Comparison of ENCODE assay signal across 1 cellular context in genomic region chr1:115977481-115978258, GRCh38.
TF ChIP-seq lines count a peak whose summit lies in the region.

No MANE protein-coding gene starts in this region.

TF ChIP-seq in HepG2, 621 proteins besides CTCF, POLR2A, EP300 and RAD21 (continued from another document and continues in another):
- TF ChIP-seq, protein P1, sequence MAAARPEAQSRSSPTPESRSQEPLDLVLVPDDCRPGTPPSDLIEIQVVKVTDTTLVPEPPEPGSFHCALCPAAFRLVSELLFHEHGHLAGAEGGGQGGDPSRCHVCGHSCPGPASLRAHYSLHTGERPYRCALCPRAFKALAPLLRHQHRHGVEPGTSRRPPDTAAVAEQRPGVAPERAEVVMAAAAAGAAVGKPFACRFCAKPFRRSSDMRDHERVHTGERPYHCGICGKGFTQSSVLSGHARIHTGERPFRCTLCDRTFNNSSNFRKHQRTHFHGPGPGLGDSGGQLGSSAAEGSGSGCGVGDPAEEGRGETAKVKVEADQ (CRISPR knock-in tag; IDR thresholded peaks at IDR 0.05; ENCODE audit: borderline replicate concordance), result no peak
- no peak for TF ChIP-seq ZNF274 (CRISPR knock-in tag; IDR thresholded peaks at IDR 0.05)
- TF ChIP-seq ZNF33B (CRISPR knock-in tag; IDR thresholded peaks at IDR 0.05), result no peak
- TF ChIP-seq ZNF580 (CRISPR knock-in tag; IDR thresholded peaks at IDR 0.05; ENCODE audit: borderline replicate concordance, low read depth), result no peak
- TF ChIP-seq KLF15 (CRISPR knock-in tag; IDR thresholded peaks at IDR 0.05; ENCODE audit: borderline replicate concordance), result no peak
- no peak for TF ChIP-seq GABPA (IDR thresholded peaks at IDR 0.05; ENCODE audit: low read depth, low read length)
- 0 out of 2 replicates have a peak, but pooled peaks have one; percentile 9 for TF ChIP-seq GABPA (CRISPR knock-in tag; IDR thresholded peaks at IDR 0.05; ENCODE audit: low read depth)
- no peak for TF ChIP-seq ETS1 (CRISPR knock-in tag; IDR thresholded peaks at IDR 0.05)
- TF ChIP-seq, protein P2, sequence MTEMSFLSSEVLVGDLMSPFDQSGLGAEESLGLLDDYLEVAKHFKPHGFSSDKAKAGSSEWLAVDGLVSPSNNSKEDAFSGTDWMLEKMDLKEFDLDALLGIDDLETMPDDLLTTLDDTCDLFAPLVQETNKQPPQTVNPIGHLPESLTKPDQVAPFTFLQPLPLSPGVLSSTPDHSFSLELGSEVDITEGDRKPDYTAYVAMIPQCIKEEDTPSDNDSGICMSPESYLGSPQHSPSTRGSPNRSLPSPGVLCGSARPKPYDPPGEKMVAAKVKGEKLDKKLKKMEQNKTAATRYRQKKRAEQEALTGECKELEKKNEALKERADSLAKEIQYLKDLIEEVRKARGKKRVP (CRISPR knock-in tag; IDR thresholded peaks at IDR 0.05), result peak in 1 of 2 experiments; percentile 93; a peak in 2 of 4 replicates
- no peak for TF ChIP-seq BATF2 (CRISPR knock-in tag; IDR thresholded peaks at IDR 0.05)
- TF ChIP-seq ZNF672 (CRISPR knock-in tag; IDR thresholded peaks at IDR 0.05), result no peak
- TF ChIP-seq RARA (CRISPR knock-in tag; IDR thresholded peaks at IDR 0.05), result peak; percentile 37; the same call in 1 of the 2 replicates
- TF ChIP-seq CREB3 (CRISPR knock-in tag; IDR thresholded peaks at IDR 0.05), result no peak
- TF ChIP-seq ZSCAN20 (CRISPR knock-in tag; IDR thresholded peaks at IDR 0.05; ENCODE audit: borderline replicate concordance), result no peak
- TF ChIP-seq HCFC1 (IDR thresholded peaks at IDR 0.05; ENCODE audit: low read depth, low read length), result no peak
- TF ChIP-seq ZNF839 (CRISPR knock-in tag; IDR thresholded peaks at IDR 0.05; ENCODE audit: borderline replicate concordance), result no peak
- no peak for TF ChIP-seq SRSF9 (IDR thresholded peaks at IDR 0.05; ENCODE audit: borderline replicate concordance, insufficient read depth, low read depth, low read length, poor library complexity, severe bottlenecking)
- TF ChIP-seq ZNF724P (CRISPR knock-in tag; IDR thresholded peaks at IDR 0.05; ENCODE audit: borderline replicate concordance), result no peak
- TF ChIP-seq, protein P3, sequence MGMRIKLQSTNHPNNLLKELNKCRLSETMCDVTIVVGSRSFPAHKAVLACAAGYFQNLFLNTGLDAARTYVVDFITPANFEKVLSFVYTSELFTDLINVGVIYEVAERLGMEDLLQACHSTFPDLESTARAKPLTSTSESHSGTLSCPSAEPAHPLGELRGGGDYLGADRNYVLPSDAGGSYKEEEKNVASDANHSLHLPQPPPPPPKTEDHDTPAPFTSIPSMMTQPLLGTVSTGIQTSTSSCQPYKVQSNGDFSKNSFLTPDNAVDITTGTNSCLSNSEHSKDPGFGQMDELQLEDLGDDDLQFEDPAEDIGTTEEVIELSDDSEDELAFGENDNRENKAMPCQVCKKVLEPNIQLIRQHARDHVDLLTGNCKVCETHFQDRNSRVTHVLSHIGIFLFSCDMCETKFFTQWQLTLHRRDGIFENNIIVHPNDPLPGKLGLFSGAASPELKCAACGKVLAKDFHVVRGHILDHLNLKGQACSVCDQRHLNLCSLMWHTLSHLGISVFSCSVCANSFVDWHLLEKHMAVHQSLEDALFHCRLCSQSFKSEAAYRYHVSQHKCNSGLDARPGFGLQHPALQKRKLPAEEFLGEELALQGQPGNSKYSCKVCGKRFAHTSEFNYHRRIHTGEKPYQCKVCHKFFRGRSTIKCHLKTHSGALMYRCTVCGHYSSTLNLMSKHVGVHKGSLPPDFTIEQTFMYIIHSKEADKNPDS (CRISPR knock-in tag; IDR thresholded peaks at IDR 0.05), result no peak
- TF ChIP-seq, protein P4, sequence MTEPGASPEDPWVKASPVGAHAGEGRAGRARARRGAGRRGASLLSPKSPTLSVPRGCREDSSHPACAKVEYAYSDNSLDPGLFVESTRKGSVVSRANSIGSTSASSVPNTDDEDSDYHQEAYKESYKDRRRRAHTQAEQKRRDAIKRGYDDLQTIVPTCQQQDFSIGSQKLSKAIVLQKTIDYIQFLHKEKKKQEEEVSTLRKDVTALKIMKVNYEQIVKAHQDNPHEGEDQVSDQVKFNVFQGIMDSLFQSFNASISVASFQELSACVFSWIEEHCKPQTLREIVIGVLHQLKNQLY (CRISPR knock-in tag; IDR thresholded peaks at IDR 0.05), result no peak
- TF ChIP-seq NBN (conservative IDR thresholded peaks at IDR 0.05), result no peak
- no peak for TF ChIP-seq THYN1 (CRISPR knock-in tag; IDR thresholded peaks at IDR 0.05; ENCODE audit: borderline replicate concordance, low read depth)
- TF ChIP-seq SAP130 (CRISPR knock-in tag; IDR thresholded peaks at IDR 0.05; ENCODE audit: low read depth), result peak; percentile 39; the same call in 1 of the 2 replicates
- TF ChIP-seq RBM39 (IDR thresholded peaks at IDR 0.05; ENCODE audit: low read depth, low read length, poor library complexity, severe bottlenecking), result no peak
- TF ChIP-seq ZNF101 (CRISPR knock-in tag; IDR thresholded peaks at IDR 0.05; ENCODE audit: borderline replicate concordance, low read depth), result no peak
- TF ChIP-seq NFKBIZ (CRISPR knock-in tag; IDR thresholded peaks at IDR 0.05), result no peak
- TF ChIP-seq SOX6 (IDR thresholded peaks at IDR 0.05), result no peak
- TF ChIP-seq SOX6 (CRISPR knock-in tag; IDR thresholded peaks at IDR 0.05), result peak; percentile 47; the same call in 1 of the 2 replicates
- peak; percentile 12; the same call in 1 of the 2 replicates for TF ChIP-seq KAT8 (CRISPR knock-in tag; IDR thresholded peaks at IDR 0.05)
- no peak for TF ChIP-seq ZFP1 (CRISPR knock-in tag; IDR thresholded peaks at IDR 0.05)
- no peak for TF ChIP-seq HNRNPH1 (optimal IDR thresholded peaks at IDR 0.05; ENCODE audit: low read depth, low read length)
- TF ChIP-seq PITX1 (CRISPR knock-in tag; IDR thresholded peaks at IDR 0.05), result no peak
- TF ChIP-seq HNRNPL (IDR thresholded peaks at IDR 0.05; ENCODE audit: low read depth, low read length), result no peak
- peak; percentile 26; the same call in 1 of the 2 replicates for TF ChIP-seq NR2C2 (CRISPR knock-in tag; IDR thresholded peaks at IDR 0.05; ENCODE audit: borderline replicate concordance)
- peak; percentile 61; the same call in 1 of the 2 replicates for TF ChIP-seq ONECUT2 (CRISPR knock-in tag; IDR thresholded peaks at IDR 0.05)
- TF ChIP-seq ZSCAN12 (CRISPR knock-in tag; IDR thresholded peaks at IDR 0.05), result no peak
- TF ChIP-seq ZNF644 (CRISPR knock-in tag; IDR thresholded peaks at IDR 0.05; ENCODE audit: low read depth), result 0 out of 2 replicates have a peak, but pooled peaks have one; percentile 22
- no peak for TF ChIP-seq KLF16 (CRISPR knock-in tag; IDR thresholded peaks at IDR 0.05)
- TF ChIP-seq PREB (CRISPR knock-in tag; IDR thresholded peaks at IDR 0.05), result no peak
- 0 out of 2 replicates have a peak, but pooled peaks have one; percentile 38 for TF ChIP-seq TEF (CRISPR knock-in tag; IDR thresholded peaks at IDR 0.05)
- TF ChIP-seq ZNF678 (CRISPR knock-in tag; IDR thresholded peaks at IDR 0.05), result no peak
- TF ChIP-seq, protein P5, sequence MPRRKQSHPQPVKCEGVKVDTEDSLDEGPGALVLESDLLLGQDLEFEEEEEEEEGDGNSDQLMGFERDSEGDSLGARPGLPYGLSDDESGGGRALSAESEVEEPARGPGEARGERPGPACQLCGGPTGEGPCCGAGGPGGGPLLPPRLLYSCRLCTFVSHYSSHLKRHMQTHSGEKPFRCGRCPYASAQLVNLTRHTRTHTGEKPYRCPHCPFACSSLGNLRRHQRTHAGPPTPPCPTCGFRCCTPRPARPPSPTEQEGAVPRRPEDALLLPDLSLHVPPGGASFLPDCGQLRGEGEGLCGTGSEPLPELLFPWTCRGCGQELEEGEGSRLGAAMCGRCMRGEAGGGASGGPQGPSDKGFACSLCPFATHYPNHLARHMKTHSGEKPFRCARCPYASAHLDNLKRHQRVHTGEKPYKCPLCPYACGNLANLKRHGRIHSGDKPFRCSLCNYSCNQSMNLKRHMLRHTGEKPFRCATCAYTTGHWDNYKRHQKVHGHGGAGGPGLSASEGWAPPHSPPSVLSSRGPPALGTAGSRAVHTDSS (CRISPR knock-in tag; conservative IDR thresholded peaks at IDR 0.05), result no peak
- no peak for TF ChIP-seq MED13 (CRISPR knock-in tag; IDR thresholded peaks at IDR 0.05)
- no peak for TF ChIP-seq ZNF570 (CRISPR knock-in tag; IDR thresholded peaks at IDR 0.05; ENCODE audit: borderline replicate concordance)
- TF ChIP-seq CBX1 (IDR thresholded peaks at IDR 0.05; ENCODE audit: low read depth), result no peak
- TF ChIP-seq, protein P6, sequence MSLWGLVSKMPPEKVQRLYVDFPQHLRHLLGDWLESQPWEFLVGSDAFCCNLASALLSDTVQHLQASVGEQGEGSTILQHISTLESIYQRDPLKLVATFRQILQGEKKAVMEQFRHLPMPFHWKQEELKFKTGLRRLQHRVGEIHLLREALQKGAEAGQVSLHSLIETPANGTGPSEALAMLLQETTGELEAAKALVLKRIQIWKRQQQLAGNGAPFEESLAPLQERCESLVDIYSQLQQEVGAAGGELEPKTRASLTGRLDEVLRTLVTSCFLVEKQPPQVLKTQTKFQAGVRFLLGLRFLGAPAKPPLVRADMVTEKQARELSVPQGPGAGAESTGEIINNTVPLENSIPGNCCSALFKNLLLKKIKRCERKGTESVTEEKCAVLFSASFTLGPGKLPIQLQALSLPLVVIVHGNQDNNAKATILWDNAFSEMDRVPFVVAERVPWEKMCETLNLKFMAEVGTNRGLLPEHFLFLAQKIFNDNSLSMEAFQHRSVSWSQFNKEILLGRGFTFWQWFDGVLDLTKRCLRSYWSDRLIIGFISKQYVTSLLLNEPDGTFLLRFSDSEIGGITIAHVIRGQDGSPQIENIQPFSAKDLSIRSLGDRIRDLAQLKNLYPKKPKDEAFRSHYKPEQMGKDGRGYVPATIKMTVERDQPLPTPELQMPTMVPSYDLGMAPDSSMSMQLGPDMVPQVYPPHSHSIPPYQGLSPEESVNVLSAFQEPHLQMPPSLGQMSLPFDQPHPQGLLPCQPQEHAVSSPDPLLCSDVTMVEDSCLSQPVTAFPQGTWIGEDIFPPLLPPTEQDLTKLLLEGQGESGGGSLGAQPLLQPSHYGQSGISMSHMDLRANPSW (CRISPR knock-in tag; IDR thresholded peaks at IDR 0.05; ENCODE audit: borderline replicate concordance), result no peak
- TF ChIP-seq, protein P7, sequence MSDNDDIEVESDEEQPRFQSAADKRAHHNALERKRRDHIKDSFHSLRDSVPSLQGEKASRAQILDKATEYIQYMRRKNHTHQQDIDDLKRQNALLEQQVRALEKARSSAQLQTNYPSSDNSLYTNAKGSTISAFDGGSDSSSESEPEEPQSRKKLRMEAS (IDR thresholded peaks at IDR 0.05), result no peak
- no peak for TF ChIP-seq ZNF691 (CRISPR knock-in tag; IDR thresholded peaks at IDR 0.05; ENCODE audit: borderline replicate concordance, low read depth)
- peak; percentile 56 for TF ChIP-seq FOSL2 (CRISPR knock-in tag; IDR thresholded peaks at IDR 0.05)
